ENCODE assay signal across 10 cellular contexts in genomic region chr2:232268631-232269030, GRCh38.
"Had no signal": no experiment of that assay in that cellular context is flagged by ENCODE, and none has a peak within 500 bp of the region (broad histone marks: within the 10 kb centered on the region; RNA-seq: fewer than 3 reads in every experiment).

No MANE protein-coding gene starts in this region.

- FAIRE-seq: HepG2 had no signal

- H3K27ac ChIP-seq: GM23248, HL-60 had no signal

- H3K4me1 ChIP-seq: HAP-1 had no signal

- H3K27ac Mint-ChIP-seq: HFFc6, IgD-negative memory B cell had no signal

- H3K4me1 Mint-ChIP-seq: IgD-negative memory B cell had no signal

- H3K4me3 ChIP-seq: GM23248, HAP-1 had no signal

- H3K9ac ChIP-seq: GM23248 had no signal

- ATAC-seq: HCT116, HepG2 had no signal

- H3K4me3 Mint-ChIP-seq: HFFc6, IgD-negative memory B cell had no signal

- DNase-seq: GM23248, GOT3, H7, HFFc6, KBM-7 had no signal

- H2AFZ ChIP-seq: GM23248 had no signal

- H3K9me3 Mint-ChIP-seq: HFFc6, IgD-negative memory B cell had no signal

- H3K27me3 Mint-ChIP-seq: IgD-negative memory B cell had no signal

- H3K9me3 ChIP-seq: HAP-1 had no signal
